In the genomic region with DNA sequence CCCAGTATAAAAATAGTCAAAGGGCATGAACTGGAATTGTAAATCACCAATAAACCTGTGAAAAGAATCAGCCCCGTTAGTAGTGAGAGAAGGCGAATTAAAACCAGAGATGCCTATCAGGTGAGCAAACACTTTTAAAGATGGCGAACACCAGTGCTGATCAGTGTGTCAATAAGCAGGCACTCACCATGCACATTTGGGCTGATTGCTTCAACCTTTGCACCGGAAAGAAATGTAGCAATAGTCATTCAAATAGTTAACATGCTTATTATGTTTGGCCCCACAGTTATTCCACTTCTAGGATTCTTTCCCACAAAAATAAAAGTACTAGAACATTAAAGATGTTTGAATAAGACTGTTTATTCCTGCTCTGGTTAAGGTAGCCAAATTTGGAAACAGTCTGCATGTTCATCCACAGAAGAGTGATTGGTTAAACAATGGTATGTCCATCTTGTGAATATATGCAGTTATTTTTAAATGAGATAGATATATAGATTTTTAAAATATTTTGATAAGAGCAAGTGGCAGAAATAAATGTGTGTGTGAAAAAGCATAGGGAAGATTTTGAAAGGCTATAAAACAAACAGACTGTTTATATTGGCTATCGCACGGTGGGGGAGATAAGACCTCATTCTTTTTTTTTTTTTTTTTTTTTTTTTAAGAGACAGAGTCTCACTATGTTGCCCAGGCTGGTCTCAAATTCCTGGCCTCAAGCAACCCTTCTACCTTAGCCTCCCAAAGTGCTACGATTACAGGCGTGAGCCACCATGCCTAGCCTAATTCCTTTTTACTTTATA, we compare ENCODE assay signal across 1 cellular context.
TF ChIP-seq lines count a peak whose summit lies in the region.

No MANE protein-coding gene starts in this region.

TF ChIP-seq in HepG2, 621 proteins besides CTCF, POLR2A, EP300 and RAD21 (continued from another document and continues in another):
- no peak for TF ChIP-seq GMEB2 (CRISPR knock-in tag; IDR thresholded peaks at IDR 0.05; ENCODE audit: low read depth)
- peak; percentile 64; the same call in 1 of the 2 replicates for TF ChIP-seq SALL1 (CRISPR knock-in tag; IDR thresholded peaks at IDR 0.05)
- no peak for TF ChIP-seq PITX1 (CRISPR knock-in tag; IDR thresholded peaks at IDR 0.05)
- TF ChIP-seq ZBTB43 (CRISPR knock-in tag; conservative IDR thresholded peaks at IDR 0.05), result no peak
- TF ChIP-seq PTBP1 (IDR thresholded peaks at IDR 0.05; ENCODE audit: low read depth, low read length, poor library complexity, severe bottlenecking), result no peak
- TF ChIP-seq MTA3 (CRISPR knock-in tag; IDR thresholded peaks at IDR 0.05), result no peak
- TF ChIP-seq, protein P1, sequence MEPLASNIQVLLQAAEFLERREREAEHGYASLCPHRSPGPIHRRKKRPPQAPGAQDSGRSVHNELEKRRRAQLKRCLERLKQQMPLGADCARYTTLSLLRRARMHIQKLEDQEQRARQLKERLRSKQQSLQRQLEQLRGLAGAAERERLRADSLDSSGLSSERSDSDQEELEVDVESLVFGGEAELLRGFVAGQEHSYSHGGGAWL (CRISPR knock-in tag; IDR thresholded peaks at IDR 0.05), result no peak
- no peak for TF ChIP-seq ZNF17 (CRISPR knock-in tag; IDR thresholded peaks at IDR 0.05)
- no peak for TF ChIP-seq ZSCAN12 (CRISPR knock-in tag; IDR thresholded peaks at IDR 0.05)
- TF ChIP-seq PRDM15 (CRISPR knock-in tag; IDR thresholded peaks at IDR 0.05), result no peak
- TF ChIP-seq NCOA1 (CRISPR knock-in tag; IDR thresholded peaks at IDR 0.05), result no peak
- TF ChIP-seq SUZ12 (IDR thresholded peaks at IDR 0.05; ENCODE audit: low read depth, low read length), result no peak
- no peak for TF ChIP-seq PCBP2 (optimal IDR thresholded peaks at IDR 0.05; ENCODE audit: low read depth, low read length, poor library complexity, severe bottlenecking)
- TF ChIP-seq REXO4 (CRISPR knock-in tag; IDR thresholded peaks at IDR 0.05; ENCODE audit: borderline replicate concordance), result no peak
- TF ChIP-seq ZNF7 (CRISPR knock-in tag; IDR thresholded peaks at IDR 0.05), result no peak
- TF ChIP-seq CEBPG (CRISPR knock-in tag; IDR thresholded peaks at IDR 0.05), result peak; percentile 90
- TF ChIP-seq ATF7 (IDR thresholded peaks at IDR 0.05), result no peak
- no peak for TF ChIP-seq ATF7 (CRISPR knock-in tag; IDR thresholded peaks at IDR 0.05)
- no peak for TF ChIP-seq SRSF1 (optimal IDR thresholded peaks at IDR 0.05; ENCODE audit: low read depth, low read length)
- TF ChIP-seq, protein P2, sequence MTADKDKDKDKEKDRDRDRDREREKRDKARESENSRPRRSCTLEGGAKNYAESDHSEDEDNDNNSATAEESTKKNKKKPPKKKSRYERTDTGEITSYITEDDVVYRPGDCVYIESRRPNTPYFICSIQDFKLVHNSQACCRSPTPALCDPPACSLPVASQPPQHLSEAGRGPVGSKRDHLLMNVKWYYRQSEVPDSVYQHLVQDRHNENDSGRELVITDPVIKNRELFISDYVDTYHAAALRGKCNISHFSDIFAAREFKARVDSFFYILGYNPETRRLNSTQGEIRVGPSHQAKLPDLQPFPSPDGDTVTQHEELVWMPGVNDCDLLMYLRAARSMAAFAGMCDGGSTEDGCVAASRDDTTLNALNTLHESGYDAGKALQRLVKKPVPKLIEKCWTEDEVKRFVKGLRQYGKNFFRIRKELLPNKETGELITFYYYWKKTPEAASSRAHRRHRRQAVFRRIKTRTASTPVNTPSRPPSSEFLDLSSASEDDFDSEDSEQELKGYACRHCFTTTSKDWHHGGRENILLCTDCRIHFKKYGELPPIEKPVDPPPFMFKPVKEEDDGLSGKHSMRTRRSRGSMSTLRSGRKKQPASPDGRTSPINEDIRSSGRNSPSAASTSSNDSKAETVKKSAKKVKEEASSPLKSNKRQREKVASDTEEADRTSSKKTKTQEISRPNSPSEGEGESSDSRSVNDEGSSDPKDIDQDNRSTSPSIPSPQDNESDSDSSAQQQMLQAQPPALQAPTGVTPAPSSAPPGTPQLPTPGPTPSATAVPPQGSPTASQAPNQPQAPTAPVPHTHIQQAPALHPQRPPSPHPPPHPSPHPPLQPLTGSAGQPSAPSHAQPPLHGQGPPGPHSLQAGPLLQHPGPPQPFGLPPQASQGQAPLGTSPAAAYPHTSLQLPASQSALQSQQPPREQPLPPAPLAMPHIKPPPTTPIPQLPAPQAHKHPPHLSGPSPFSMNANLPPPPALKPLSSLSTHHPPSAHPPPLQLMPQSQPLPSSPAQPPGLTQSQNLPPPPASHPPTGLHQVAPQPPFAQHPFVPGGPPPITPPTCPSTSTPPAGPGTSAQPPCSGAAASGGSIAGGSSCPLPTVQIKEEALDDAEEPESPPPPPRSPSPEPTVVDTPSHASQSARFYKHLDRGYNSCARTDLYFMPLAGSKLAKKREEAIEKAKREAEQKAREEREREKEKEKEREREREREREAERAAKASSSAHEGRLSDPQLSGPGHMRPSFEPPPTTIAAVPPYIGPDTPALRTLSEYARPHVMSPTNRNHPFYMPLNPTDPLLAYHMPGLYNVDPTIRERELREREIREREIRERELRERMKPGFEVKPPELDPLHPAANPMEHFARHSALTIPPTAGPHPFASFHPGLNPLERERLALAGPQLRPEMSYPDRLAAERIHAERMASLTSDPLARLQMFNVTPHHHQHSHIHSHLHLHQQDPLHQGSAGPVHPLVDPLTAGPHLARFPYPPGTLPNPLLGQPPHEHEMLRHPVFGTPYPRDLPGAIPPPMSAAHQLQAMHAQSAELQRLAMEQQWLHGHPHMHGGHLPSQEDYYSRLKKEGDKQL (CRISPR knock-in tag; IDR thresholded peaks at IDR 0.05; ENCODE audit: low read depth), result peak; percentile 35; the same call in 1 of the 2 replicates
- TF ChIP-seq, protein P3, sequence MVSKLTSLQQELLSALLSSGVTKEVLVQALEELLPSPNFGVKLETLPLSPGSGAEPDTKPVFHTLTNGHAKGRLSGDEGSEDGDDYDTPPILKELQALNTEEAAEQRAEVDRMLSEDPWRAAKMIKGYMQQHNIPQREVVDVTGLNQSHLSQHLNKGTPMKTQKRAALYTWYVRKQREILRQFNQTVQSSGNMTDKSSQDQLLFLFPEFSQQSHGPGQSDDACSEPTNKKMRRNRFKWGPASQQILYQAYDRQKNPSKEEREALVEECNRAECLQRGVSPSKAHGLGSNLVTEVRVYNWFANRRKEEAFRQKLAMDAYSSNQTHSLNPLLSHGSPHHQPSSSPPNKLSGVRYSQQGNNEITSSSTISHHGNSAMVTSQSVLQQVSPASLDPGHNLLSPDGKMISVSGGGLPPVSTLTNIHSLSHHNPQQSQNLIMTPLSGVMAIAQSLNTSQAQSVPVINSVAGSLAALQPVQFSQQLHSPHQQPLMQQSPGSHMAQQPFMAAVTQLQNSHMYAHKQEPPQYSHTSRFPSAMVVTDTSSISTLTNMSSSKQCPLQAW (CRISPR knock-in tag; IDR thresholded peaks at IDR 0.05), result no peak
- no peak for TF ChIP-seq ZFP36L1 (CRISPR knock-in tag; IDR thresholded peaks at IDR 0.05)
- TF ChIP-seq SMYD3 (CRISPR knock-in tag; IDR thresholded peaks at IDR 0.05), result no peak
- TF ChIP-seq, protein P4, sequence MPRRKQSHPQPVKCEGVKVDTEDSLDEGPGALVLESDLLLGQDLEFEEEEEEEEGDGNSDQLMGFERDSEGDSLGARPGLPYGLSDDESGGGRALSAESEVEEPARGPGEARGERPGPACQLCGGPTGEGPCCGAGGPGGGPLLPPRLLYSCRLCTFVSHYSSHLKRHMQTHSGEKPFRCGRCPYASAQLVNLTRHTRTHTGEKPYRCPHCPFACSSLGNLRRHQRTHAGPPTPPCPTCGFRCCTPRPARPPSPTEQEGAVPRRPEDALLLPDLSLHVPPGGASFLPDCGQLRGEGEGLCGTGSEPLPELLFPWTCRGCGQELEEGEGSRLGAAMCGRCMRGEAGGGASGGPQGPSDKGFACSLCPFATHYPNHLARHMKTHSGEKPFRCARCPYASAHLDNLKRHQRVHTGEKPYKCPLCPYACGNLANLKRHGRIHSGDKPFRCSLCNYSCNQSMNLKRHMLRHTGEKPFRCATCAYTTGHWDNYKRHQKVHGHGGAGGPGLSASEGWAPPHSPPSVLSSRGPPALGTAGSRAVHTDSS (CRISPR knock-in tag; conservative IDR thresholded peaks at IDR 0.05), result no peak
- no peak for TF ChIP-seq PHF20 (CRISPR knock-in tag; IDR thresholded peaks at IDR 0.05)
- no peak for TF ChIP-seq ZNF10 (CRISPR knock-in tag; IDR thresholded peaks at IDR 0.05; ENCODE audit: borderline replicate concordance, low read depth)
- TF ChIP-seq HCFC1 (IDR thresholded peaks at IDR 0.05; ENCODE audit: low read depth, low read length), result no peak
- TF ChIP-seq, protein P5, sequence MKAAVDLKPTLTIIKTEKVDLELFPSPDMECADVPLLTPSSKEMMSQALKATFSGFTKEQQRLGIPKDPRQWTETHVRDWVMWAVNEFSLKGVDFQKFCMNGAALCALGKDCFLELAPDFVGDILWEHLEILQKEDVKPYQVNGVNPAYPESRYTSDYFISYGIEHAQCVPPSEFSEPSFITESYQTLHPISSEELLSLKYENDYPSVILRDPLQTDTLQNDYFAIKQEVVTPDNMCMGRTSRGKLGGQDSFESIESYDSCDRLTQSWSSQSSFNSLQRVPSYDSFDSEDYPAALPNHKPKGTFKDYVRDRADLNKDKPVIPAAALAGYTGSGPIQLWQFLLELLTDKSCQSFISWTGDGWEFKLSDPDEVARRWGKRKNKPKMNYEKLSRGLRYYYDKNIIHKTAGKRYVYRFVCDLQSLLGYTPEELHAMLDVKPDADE (CRISPR knock-in tag; IDR thresholded peaks at IDR 0.05), result no peak
- no peak for TF ChIP-seq ZSCAN31 (CRISPR knock-in tag; IDR thresholded peaks at IDR 0.05; ENCODE audit: low read depth)
- TF ChIP-seq KLF6 (CRISPR knock-in tag; IDR thresholded peaks at IDR 0.05), result no peak
- no peak for TF ChIP-seq NAIF1 (CRISPR knock-in tag; IDR thresholded peaks at IDR 0.05; ENCODE audit: borderline replicate concordance)
- TF ChIP-seq ZNF749 (CRISPR knock-in tag; IDR thresholded peaks at IDR 0.05; ENCODE audit: borderline replicate concordance), result no peak
- no peak for TF ChIP-seq ZNF34 (CRISPR knock-in tag; IDR thresholded peaks at IDR 0.05; ENCODE audit: borderline replicate concordance)
- TF ChIP-seq IRF1 (CRISPR knock-in tag; IDR thresholded peaks at IDR 0.05; ENCODE audit: low read depth), result no peak
- TF ChIP-seq ZNF501 (CRISPR knock-in tag; IDR thresholded peaks at IDR 0.05), result no peak
- no peak; the same call in 1 of the 2 replicates for TF ChIP-seq RXRA (CRISPR knock-in tag; IDR thresholded peaks at IDR 0.05)
- no peak for TF ChIP-seq MYC (CRISPR knock-in tag; IDR thresholded peaks at IDR 0.05; ENCODE audit: borderline replicate concordance)
- TF ChIP-seq ZBTB33 (CRISPR knock-in tag; IDR thresholded peaks at IDR 0.05), result peak; percentile 59; the same call in 1 of the 2 replicates
